ENCODE assay signal across 1 cellular context in the genomic region with DNA sequence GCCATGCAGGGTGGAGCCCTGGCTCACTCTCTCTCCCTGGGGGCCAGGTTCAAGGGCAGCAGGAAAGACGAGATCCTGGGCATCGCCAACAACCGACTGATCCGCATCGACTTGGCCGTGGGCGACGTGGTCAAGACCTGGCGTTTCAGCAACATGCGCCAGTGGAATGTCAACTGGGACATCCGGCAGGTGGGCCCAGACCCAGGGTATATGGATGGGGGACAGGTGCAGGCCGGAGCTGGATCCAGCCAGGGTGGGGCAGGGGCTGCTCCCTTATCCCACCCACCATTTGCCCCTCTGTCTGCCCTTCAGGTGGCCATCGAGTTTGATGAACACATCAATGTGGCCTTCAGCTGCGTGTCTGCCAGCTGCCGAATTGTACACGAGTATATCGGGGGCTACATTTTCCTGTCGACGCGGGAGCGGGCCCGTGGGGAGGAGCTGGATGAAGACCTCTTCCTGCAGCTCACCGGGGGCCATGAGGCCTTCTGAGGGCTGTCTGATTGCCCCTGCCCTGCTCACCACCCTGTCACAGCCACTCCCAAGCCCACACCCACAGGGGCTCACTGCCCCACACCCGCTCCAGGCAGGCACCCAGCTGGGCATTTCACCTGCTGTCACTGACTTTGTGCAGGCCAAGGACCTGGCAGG.
TF ChIP-seq lines count a peak whose summit lies in the region.

No MANE protein-coding gene starts in this region.

TF ChIP-seq in HepG2, 621 proteins besides CTCF, POLR2A, EP300 and RAD21:
- TF ChIP-seq MATR3 (CRISPR knock-in tag; IDR thresholded peaks at IDR 0.05) (no peak), FIP1L1 (IDR thresholded peaks at IDR 0.05; ENCODE audit: borderline replicate concordance, insufficient read depth, low read depth, low read length) (no peak), ZNF556 (CRISPR knock-in tag; IDR thresholded peaks at IDR 0.05; ENCODE audit: borderline replicate concordance) (no peak), RBFOX2 (IDR thresholded peaks at IDR 0.05; ENCODE audit: low read depth, low read length) (peak; percentile 41), AGO2 (optimal IDR thresholded peaks at IDR 0.05; ENCODE audit: low read depth, low read length) (peak; percentile 84), REL (CRISPR knock-in tag; conservative IDR thresholded peaks at IDR 0.05) (no peak), ZNF782 (CRISPR knock-in tag; IDR thresholded peaks at IDR 0.05; ENCODE audit: borderline replicate concordance) (no peak), ZBTB38 (CRISPR knock-in tag; IDR thresholded peaks at IDR 0.05) (peak; percentile 56; the same call in 1 of the 2 replicates), CREB1 (IDR thresholded peaks at IDR 0.05) (no peak), CREB1 (CRISPR knock-in tag; IDR thresholded peaks at IDR 0.05) (no peak), ZNF124 (CRISPR knock-in tag; IDR thresholded peaks at IDR 0.05) (no peak), FOXA1 (IDR thresholded peaks at IDR 0.05) (no peak), FOXA1 (CRISPR knock-in tag; IDR thresholded peaks at IDR 0.05) (no peak), PHF20 (CRISPR knock-in tag; IDR thresholded peaks at IDR 0.05) (no peak), KDM1A (CRISPR knock-in tag; IDR thresholded peaks at IDR 0.05) (no peak), ZNF619 (CRISPR knock-in tag; IDR thresholded peaks at IDR 0.05) (no peak), PTBP1 (IDR thresholded peaks at IDR 0.05; ENCODE audit: low read depth, low read length, poor library complexity, severe bottlenecking) (no peak), RELA (CRISPR knock-in tag; IDR thresholded peaks at IDR 0.05) (no peak), MTF1 (CRISPR knock-in tag; IDR thresholded peaks at IDR 0.05) (no peak), MED13 (CRISPR knock-in tag; IDR thresholded peaks at IDR 0.05) (no peak), ZKSCAN5 (CRISPR knock-in tag; IDR thresholded peaks at IDR 0.05) (no peak), ZNF234 (CRISPR knock-in tag; conservative IDR thresholded peaks at IDR 0.05) (no peak)
- TF ChIP-seq, protein P1, sequence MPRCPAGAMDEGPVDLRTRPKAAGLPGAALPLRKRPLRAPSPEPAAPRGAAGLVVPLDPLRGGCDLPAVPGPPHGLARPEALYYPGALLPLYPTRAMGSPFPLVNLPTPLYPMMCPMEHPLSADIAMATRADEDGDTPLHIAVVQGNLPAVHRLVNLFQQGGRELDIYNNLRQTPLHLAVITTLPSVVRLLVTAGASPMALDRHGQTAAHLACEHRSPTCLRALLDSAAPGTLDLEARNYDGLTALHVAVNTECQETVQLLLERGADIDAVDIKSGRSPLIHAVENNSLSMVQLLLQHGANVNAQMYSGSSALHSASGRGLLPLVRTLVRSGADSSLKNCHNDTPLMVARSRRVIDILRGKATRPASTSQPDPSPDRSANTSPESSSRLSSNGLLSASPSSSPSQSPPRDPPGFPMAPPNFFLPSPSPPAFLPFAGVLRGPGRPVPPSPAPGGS (CRISPR knock-in tag; IDR thresholded peaks at IDR 0.05): no peak
- TF ChIP-seq, protein P2, sequence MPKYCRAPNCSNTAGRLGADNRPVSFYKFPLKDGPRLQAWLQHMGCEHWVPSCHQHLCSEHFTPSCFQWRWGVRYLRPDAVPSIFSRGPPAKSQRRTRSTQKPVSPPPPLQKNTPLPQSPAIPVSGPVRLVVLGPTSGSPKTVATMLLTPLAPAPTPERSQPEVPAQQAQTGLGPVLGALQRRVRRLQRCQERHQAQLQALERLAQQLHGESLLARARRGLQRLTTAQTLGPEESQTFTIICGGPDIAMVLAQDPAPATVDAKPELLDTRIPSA (CRISPR knock-in tag; IDR thresholded peaks at IDR 0.05; ENCODE audit: borderline replicate concordance): no peak
- TF ChIP-seq, protein P3, sequence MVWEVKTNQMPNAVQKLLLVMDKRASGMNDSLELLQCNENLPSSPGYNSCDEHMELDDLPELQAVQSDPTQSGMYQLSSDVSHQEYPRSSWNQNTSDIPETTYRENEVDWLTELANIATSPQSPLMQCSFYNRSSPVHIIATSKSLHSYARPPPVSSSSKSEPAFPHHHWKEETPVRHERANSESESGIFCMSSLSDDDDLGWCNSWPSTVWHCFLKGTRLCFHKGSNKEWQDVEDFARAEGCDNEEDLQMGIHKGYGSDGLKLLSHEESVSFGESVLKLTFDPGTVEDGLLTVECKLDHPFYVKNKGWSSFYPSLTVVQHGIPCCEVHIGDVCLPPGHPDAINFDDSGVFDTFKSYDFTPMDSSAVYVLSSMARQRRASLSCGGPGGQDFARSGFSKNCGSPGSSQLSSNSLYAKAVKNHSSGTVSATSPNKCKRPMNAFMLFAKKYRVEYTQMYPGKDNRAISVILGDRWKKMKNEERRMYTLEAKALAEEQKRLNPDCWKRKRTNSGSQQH (CRISPR knock-in tag; IDR thresholded peaks at IDR 0.05; ENCODE audit: low read depth): no peak
- TF ChIP-seq, protein P4, sequence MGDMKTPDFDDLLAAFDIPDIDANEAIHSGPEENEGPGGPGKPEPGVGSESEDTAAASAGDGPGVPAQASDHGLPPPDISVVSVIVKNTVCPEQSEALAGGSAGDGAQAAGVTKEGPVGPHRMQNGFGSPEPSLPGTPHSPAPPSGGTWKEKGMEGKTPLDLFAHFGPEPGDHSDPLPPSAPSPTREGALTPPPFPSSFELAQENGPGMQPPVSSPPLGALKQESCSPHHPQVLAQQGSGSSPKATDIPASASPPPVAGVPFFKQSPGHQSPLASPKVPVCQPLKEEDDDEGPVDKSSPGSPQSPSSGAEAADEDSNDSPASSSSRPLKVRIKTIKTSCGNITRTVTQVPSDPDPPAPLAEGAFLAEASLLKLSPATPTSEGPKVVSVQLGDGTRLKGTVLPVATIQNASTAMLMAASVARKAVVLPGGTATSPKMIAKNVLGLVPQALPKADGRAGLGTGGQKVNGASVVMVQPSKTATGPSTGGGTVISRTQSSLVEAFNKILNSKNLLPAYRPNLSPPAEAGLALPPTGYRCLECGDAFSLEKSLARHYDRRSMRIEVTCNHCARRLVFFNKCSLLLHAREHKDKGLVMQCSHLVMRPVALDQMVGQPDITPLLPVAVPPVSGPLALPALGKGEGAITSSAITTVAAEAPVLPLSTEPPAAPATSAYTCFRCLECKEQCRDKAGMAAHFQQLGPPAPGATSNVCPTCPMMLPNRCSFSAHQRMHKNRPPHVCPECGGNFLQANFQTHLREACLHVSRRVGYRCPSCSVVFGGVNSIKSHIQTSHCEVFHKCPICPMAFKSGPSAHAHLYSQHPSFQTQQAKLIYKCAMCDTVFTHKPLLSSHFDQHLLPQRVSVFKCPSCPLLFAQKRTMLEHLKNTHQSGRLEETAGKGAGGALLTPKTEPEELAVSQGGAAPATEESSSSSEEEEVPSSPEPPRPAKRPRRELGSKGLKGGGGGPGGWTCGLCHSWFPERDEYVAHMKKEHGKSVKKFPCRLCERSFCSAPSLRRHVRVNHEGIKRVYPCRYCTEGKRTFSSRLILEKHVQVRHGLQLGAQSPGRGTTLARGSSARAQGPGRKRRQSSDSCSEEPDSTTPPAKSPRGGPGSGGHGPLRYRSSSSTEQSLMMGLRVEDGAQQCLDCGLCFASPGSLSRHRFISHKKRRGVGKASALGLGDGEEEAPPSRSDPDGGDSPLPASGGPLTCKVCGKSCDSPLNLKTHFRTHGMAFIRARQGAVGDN (CRISPR knock-in tag; IDR thresholded peaks at IDR 0.05): peak; percentile 30; the same call in 1 of the 2 replicates
- TF ChIP-seq, protein P5, sequence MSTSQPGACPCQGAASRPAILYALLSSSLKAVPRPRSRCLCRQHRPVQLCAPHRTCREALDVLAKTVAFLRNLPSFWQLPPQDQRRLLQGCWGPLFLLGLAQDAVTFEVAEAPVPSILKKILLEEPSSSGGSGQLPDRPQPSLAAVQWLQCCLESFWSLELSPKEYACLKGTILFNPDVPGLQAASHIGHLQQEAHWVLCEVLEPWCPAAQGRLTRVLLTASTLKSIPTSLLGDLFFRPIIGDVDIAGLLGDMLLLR (CRISPR knock-in tag; IDR thresholded peaks at IDR 0.05): no peak
- TF ChIP-seq, protein P6, sequence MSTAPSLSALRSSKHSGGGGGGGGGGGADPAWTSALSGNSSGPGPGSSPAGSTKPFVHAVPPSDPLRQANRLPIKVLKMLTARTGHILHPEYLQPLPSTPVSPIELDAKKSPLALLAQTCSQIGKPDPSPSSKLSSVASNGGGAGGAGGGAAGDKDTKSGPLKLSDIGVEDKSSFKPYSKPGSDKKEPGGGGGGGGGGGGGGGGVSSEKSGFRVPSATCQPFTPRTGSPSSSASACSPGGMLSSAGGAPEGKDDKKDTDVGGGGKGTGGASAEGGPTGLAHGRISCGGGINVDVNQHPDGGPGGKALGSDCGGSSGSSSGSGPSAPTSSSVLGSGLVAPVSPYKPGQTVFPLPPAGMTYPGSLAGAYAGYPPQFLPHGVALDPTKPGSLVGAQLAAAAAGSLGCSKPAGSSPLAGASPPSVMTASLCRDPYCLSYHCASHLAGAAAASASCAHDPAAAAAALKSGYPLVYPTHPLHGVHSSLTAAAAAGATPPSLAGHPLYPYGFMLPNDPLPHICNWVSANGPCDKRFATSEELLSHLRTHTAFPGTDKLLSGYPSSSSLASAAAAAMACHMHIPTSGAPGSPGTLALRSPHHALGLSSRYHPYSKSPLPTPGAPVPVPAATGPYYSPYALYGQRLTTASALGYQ (CRISPR knock-in tag; IDR thresholded peaks at IDR 0.05): no peak
- TF ChIP-seq, protein P7, sequence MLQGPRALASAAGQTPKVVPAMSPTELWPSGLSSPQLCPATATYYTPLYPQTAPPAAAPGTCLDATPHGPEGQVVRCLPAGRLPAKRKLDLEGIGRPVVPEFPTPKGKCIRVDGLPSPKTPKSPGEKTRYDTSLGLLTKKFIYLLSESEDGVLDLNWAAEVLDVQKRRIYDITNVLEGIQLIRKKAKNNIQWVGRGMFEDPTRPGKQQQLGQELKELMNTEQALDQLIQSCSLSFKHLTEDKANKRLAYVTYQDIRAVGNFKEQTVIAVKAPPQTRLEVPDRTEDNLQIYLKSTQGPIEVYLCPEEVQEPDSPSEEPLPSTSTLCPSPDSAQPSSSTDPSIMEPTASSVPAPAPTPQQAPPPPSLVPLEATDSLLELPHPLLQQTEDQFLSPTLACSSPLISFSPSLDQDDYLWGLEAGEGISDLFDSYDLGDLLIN (CRISPR knock-in tag; IDR thresholded peaks at IDR 0.05; ENCODE audit: borderline replicate concordance): no peak
- TF ChIP-seq, protein P8, sequence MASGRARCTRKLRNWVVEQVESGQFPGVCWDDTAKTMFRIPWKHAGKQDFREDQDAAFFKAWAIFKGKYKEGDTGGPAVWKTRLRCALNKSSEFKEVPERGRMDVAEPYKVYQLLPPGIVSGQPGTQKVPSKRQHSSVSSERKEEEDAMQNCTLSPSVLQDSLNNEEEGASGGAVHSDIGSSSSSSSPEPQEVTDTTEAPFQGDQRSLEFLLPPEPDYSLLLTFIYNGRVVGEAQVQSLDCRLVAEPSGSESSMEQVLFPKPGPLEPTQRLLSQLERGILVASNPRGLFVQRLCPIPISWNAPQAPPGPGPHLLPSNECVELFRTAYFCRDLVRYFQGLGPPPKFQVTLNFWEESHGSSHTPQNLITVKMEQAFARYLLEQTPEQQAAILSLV (CRISPR knock-in tag; IDR thresholded peaks at IDR 0.05; ENCODE audit: borderline replicate concordance): no peak
- TF ChIP-seq, protein P9, sequence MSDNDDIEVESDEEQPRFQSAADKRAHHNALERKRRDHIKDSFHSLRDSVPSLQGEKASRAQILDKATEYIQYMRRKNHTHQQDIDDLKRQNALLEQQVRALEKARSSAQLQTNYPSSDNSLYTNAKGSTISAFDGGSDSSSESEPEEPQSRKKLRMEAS (IDR thresholded peaks at IDR 0.05): no peak
- TF ChIP-seq, protein P10, sequence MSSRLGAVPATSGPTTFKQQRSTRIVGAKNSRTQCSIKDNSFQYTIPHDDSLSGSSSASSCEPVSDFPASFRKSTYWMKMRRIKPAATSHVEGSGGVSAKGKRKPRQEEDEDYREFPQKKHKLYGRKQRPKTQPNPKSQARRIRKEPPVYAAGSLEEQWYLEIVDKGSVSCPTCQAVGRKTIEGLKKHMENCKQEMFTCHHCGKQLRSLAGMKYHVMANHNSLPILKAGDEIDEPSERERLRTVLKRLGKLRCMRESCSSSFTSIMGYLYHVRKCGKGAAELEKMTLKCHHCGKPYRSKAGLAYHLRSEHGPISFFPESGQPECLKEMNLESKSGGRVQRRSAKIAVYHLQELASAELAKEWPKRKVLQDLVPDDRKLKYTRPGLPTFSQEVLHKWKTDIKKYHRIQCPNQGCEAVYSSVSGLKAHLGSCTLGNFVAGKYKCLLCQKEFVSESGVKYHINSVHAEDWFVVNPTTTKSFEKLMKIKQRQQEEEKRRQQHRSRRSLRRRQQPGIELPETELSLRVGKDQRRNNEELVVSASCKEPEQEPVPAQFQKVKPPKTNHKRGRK (CRISPR knock-in tag; IDR thresholded peaks at IDR 0.05): no peak
